1 cellular context compared by ENCODE assay signal in the genomic region with DNA sequence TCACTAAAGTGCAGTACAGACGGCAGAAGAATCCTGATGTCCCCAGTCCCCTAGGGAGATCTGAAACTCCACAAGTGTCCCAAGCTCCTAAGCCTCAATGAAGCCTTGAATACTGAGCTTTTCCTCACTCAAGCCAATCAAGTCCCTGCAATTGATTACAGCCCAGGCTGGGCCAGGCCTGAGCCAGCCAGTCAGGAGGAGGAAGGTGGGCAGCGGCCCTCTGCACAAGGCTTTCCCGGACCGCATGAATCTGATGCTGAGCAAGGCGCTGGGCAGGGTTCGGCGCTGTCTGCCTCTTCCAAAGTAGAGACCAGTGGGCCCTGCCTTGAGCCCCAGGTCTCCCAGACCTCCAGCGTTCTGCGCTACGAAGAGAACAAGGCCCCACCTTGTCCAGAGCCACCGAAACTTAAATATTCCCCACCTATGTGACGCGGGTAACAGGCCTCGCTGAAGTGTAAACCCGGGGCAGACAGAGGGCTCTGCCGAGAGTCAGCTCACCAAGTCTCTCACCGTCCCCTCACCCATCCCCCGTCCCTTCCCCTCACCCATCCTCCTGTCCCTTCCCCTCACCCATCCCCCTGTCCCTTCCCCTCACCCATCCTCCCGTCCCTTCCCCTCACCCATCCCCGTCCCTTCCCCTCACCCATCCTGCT.
TF ChIP-seq lines count a peak whose summit lies in the region.

No MANE protein-coding gene starts in this region.

TF ChIP-seq in GM23338, 12 proteins besides CTCF, POLR2A, EP300 and RAD21:
- TF ChIP-seq NANOG (IDR thresholded peaks at IDR 0.05; ENCODE audit: borderline replicate concordance) (no peak), POLR2AphosphoS5 (IDR thresholded peaks at IDR 0.05; ENCODE audit: low read depth) (no peak), EZH2 (IDR thresholded peaks at IDR 0.05; ENCODE audit: low read depth, unreplicated experiment) (no peak), STAT1 (IDR thresholded peaks at IDR 0.05; ENCODE audit: unreplicated experiment) (no peak), ZNF331 (CRISPR knock-in tag; IDR thresholded peaks at IDR 0.05; ENCODE audit: low read depth) (no peak), REST (IDR thresholded peaks at IDR 0.05; ENCODE audit: unreplicated experiment) (no peak)
- TF ChIP-seq, protein P1, sequence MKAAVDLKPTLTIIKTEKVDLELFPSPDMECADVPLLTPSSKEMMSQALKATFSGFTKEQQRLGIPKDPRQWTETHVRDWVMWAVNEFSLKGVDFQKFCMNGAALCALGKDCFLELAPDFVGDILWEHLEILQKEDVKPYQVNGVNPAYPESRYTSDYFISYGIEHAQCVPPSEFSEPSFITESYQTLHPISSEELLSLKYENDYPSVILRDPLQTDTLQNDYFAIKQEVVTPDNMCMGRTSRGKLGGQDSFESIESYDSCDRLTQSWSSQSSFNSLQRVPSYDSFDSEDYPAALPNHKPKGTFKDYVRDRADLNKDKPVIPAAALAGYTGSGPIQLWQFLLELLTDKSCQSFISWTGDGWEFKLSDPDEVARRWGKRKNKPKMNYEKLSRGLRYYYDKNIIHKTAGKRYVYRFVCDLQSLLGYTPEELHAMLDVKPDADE (IDR thresholded peaks at IDR 0.05): no peak
- TF ChIP-seq, protein P2, sequence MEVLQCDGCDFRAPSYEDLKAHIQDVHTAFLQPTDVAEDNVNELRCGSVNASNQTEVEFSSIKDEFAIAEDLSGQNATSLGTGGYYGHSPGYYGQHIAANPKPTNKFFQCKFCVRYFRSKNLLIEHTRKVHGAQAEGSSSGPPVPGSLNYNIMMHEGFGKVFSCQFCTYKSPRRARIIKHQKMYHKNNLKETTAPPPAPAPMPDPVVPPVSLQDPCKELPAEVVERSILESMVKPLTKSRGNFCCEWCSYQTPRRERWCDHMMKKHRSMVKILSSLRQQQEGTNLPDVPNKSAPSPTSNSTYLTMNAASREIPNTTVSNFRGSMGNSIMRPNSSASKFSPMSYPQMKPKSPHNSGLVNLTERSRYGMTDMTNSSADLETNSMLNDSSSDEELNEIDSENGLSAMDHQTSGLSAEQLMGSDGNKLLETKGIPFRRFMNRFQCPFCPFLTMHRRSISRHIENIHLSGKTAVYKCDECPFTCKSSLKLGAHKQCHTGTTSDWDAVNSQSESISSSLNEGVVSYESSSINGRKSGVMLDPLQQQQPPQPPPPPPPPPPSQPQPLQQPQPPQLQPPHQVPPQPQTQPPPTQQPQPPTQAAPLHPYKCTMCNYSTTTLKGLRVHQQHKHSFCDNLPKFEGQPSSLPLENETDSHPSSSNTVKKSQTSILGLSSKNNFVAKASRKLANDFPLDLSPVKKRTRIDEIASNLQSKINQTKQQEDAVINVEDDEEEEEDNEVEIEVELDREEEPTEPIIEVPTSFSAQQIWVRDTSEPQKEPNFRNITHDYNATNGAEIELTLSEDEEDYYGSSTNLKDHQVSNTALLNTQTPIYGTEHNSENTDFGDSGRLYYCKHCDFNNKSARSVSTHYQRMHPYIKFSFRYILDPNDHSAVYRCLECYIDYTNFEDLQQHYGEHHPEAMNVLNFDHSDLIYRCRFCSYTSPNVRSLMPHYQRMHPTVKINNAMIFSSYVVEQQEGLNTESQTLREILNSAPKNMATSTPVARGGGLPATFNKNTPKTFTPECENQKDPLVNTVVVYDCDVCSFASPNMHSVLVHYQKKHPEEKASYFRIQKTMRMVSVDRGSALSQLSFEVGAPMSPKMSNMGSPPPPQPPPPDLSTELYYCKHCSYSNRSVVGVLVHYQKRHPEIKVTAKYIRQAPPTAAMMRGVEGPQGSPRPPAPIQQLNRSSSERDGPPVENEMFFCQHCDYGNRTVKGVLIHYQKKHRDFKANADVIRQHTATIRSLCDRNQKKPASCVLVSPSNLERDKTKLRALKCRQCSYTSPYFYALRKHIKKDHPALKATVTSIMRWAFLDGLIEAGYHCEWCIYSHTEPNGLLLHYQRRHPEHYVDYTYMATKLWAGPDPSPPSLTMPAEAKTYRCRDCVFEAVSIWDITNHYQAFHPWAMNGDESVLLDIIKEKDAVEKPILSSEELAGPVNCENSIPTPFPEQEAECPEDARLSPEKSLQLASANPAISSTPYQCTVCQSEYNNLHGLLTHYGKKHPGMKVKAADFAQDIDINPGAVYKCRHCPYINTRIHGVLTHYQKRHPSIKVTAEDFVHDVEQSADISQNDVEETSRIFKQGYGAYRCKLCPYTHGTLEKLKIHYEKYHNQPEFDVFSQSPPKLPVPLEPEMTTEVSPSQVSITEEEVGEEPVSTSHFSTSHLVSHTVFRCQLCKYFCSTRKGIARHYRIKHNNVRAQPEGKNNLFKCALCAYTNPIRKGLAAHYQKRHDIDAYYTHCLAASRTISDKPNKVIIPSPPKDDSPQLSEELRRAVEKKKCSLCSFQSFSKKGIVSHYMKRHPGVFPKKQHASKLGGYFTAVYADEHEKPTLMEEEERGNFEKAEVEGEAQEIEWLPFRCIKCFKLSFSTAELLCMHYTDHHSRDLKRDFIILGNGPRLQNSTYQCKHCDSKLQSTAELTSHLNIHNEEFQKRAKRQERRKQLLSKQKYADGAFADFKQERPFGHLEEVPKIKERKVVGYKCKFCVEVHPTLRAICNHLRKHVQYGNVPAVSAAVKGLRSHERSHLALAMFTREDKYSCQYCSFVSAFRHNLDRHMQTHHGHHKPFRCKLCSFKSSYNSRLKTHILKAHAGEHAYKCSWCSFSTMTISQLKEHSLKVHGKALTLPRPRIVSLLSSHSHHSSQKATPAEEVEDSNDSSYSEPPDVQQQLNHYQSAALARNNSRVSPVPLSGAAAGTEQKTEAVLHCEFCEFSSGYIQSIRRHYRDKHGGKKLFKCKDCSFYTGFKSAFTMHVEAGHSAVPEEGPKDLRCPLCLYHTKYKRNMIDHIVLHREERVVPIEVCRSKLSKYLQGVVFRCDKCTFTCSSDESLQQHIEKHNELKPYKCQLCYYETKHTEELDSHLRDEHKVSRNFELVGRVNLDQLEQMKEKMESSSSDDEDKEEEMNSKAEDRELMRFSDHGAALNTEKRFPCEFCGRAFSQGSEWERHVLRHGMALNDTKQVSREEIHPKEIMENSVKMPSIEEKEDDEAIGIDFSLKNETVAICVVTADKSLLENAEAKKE (CRISPR knock-in tag; IDR thresholded peaks at IDR 0.05): no peak
